In genomic region chr5:132491368-132492364, GRCh38 we compare ENCODE assay signal across 9 cellular contexts. TPM values are rescaled to one million over a fixed set of nuclear protein-coding genes. Genes with fewer than 3 reads are reported as not detected.
DNase-seq lines count a peak whose midpoint lies in the region; ATAC-seq and TF ChIP-seq lines count a peak whose summit lies in the region.
"Had no signal": no experiment of that assay in that cellular context is flagged by ENCODE, and none has a peak within 500 bp of the region (broad histone marks: within the 10 kb centered on the region; RNA-seq: fewer than 3 reads in every experiment).

No MANE protein-coding gene starts in this region.

- peak overlapping the region; percentile 86 for H3K4me2 ChIP-seq in Loucy (ENCODE audit: low read depth, low read length, poor library complexity, severe bottlenecking)

- H3K9me3 ChIP-seq in Loucy (ENCODE audit: insufficient read depth, low read depth, low read length) = no peaks in the 10 kb centered on the region
- no peaks in the 10 kb centered on the region for H3K9me3 ChIP-seq in liver (ENCODE audit: control insufficient read depth in 4 of 4, low read length in 3 of 4)
- no peaks in the 10 kb centered on the region for H3K9me3 ChIP-seq in tibial artery

- H3K79me2 ChIP-seq in Loucy (ENCODE audit: insufficient read depth, low read length) = peaks cover 66% of the 10 kb centered on the region

- peak overlapping the region; percentile 96 for H3K4me3 ChIP-seq in Loucy (ENCODE audit: low read length, poor library complexity, severe bottlenecking)
- peak overlapping the region; percentile 23 to 59 (median 44) for H3K4me3 ChIP-seq in liver (ENCODE audit: low read depth in 1 of 3, low read length in 3 of 3)
- peak overlapping the region; percentile 73 to 75 for H3K4me3 ChIP-seq in tibial artery

- no peaks in the 10 kb centered on the region for H3K27me3 ChIP-seq in Loucy (ENCODE audit: insufficient read depth, low read length, poor library complexity, severe bottlenecking)
- H3K27me3 ChIP-seq in liver (ENCODE audit: control insufficient read depth in 4 of 4, insufficient read depth in 4 of 4, low read length in 3 of 4) = no peaks in the 10 kb centered on the region
- H3K27me3 ChIP-seq in tibial artery = no peaks in the 10 kb centered on the region

- no peak for TF ChIP-seq CTCF in C4-2B (conservative IDR thresholded peaks at IDR 0.05)
- no peak for TF ChIP-seq CTCF in Loucy (conservative IDR thresholded peaks at IDR 0.05; ENCODE audit: low read length)
- no peak for TF ChIP-seq CTCF in liver (IDR thresholded peaks at IDR 0.05; ENCODE audit: low read depth, low read length, missing input control)
- TF ChIP-seq CTCF in tibial artery (IDR thresholded peaks at IDR 0.05) = no peak

- H3K27ac ChIP-seq in C4-2B (peak overlapping the region; percentile 57), liver (ENCODE audit: low read depth in 1 of 2, low read length in 2 of 2) (peak overlapping the region; percentile 91 to 97), tibial artery (peak overlapping the region; percentile 87 to 89)

- H2AFZ ChIP-seq in Loucy (ENCODE audit: low read length) = no peak overlapping the region

- WGBS in liver = 58% methylated on average over 22 of the region's 22 CpGs

- DNase-seq in astrocyte of the hippocampus (ENCODE audit: low read depth, low spot score) = peak; percentile 38
- DNase-seq in tibial artery = peak in 1 of 2 donors; percentile 66
- DNase-seq in midbrain (lab: John Stamatoyannopoulos, UW) = no peak
- DNase-seq in NCI-H524 treated with DMSO at 0.1 percent for 48 hours (lab: John Stamatoyannopoulos, UW) = no peak

- intact Hi-C loops in tibial artery (cut with DNase I; ENCODE audit: low total_unique reads) = loop anchor here (10.0 kb wide), 1 partner anchor 77 kb away; no protein-coding TSS in a partner anchor

- peak; percentile 28 for ATAC-seq in GM21529 (IDR thresholded peaks at IDR 0.05; ENCODE audit: unreplicated experiment)

- H3K4me1 ChIP-seq in Loucy (ENCODE audit: insufficient read depth, low read length, poor library complexity, severe bottlenecking) (peaks cover 39% of the 10 kb centered on the region), liver (ENCODE audit: control insufficient read depth in 4 of 4, insufficient read depth in 4 of 4, low read length in 3 of 4) (peaks cover 4 to 63% (median 49%) of the 10 kb centered on the region in 4 donors), tibial artery (peaks cover 0 to 54% (median 47%) of the 10 kb centered on the region in 4 donors)

- no peak for TF ChIP-seq RAD21 in liver (IDR thresholded peaks at IDR 0.05)

- H3K9ac ChIP-seq in Loucy (ENCODE audit: low read depth, low read length, poor library complexity, severe bottlenecking) = peak overlapping the region; percentile 85
- peak overlapping the region; percentile 56 to 62 for H3K9ac ChIP-seq in liver (ENCODE audit: low read depth in 1 of 2, low read length in 2 of 2)

- H3F3A ChIP-seq in Loucy (ENCODE audit: low read depth) = no peaks in the 10 kb centered on the region

- H3K36me3 ChIP-seq in Loucy (ENCODE audit: insufficient read depth, low read length) = peaks cover 21% of the 10 kb centered on the region; the same call in 1 of the 2 replicates
- peaks cover 6 to 22% (median 17%) of the 10 kb centered on the region in 4 donors for H3K36me3 ChIP-seq in liver (ENCODE audit: control insufficient read depth in 4 of 4, insufficient read depth in 3 of 4, low read depth in 1 of 4, low read length in 3 of 4)
- peaks cover 0 to 16% (median 8%) of the 10 kb centered on the region in 3 donors for H3K36me3 ChIP-seq in tibial artery

- no peaks in the 10 kb centered on the region for H3K9me2 ChIP-seq in Loucy (replicated peaks; ENCODE audit: low read depth, low read length)

- H4K20me1 ChIP-seq in Loucy (ENCODE audit: insufficient read depth, low read length, poor library complexity, severe bottlenecking) = peaks cover 34% of the 10 kb centered on the region

TF ChIP-seq in liver, 16 proteins besides CTCF, POLR2A, EP300 and RAD21:
- TF ChIP-seq RXRA (IDR thresholded peaks at IDR 0.05) (no peak), YY1 (IDR thresholded peaks at IDR 0.05) (no peak), GABPA (IDR thresholded peaks at IDR 0.05 in 1 of 2, conservative IDR thresholded peaks at IDR 0.05 in 1 of 2) (no peak), FOXA2 (IDR thresholded peaks at IDR 0.05) (no peak), HNF4G (IDR thresholded peaks at IDR 0.05) (no peak), HNF4A (conservative IDR thresholded peaks at IDR 0.05) (no peak), SP1 (IDR thresholded peaks at IDR 0.05) (no peak), ZBTB33 (IDR thresholded peaks at IDR 0.05) (no peak), EGR1 (IDR thresholded peaks at IDR 0.05; ENCODE audit: low read depth in 2 of 2) (no peak), FOXA1 (IDR thresholded peaks at IDR 0.05) (no peak), JUND (IDR thresholded peaks at IDR 0.05) (no peak), TAF1 (conservative IDR thresholded peaks at IDR 0.05) (no peak), NR2F2 (IDR thresholded peaks at IDR 0.05) (no peak)
- TF ChIP-seq, protein P1, sequence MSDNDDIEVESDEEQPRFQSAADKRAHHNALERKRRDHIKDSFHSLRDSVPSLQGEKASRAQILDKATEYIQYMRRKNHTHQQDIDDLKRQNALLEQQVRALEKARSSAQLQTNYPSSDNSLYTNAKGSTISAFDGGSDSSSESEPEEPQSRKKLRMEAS (IDR thresholded peaks at IDR 0.05) = no peak
- TF ChIP-seq, protein P2, sequence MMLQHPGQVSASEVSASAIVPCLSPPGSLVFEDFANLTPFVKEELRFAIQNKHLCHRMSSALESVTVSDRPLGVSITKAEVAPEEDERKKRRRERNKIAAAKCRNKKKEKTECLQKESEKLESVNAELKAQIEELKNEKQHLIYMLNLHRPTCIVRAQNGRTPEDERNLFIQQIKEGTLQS (IDR thresholded peaks at IDR 0.05) = no peak
- TF ChIP-seq, protein P3, sequence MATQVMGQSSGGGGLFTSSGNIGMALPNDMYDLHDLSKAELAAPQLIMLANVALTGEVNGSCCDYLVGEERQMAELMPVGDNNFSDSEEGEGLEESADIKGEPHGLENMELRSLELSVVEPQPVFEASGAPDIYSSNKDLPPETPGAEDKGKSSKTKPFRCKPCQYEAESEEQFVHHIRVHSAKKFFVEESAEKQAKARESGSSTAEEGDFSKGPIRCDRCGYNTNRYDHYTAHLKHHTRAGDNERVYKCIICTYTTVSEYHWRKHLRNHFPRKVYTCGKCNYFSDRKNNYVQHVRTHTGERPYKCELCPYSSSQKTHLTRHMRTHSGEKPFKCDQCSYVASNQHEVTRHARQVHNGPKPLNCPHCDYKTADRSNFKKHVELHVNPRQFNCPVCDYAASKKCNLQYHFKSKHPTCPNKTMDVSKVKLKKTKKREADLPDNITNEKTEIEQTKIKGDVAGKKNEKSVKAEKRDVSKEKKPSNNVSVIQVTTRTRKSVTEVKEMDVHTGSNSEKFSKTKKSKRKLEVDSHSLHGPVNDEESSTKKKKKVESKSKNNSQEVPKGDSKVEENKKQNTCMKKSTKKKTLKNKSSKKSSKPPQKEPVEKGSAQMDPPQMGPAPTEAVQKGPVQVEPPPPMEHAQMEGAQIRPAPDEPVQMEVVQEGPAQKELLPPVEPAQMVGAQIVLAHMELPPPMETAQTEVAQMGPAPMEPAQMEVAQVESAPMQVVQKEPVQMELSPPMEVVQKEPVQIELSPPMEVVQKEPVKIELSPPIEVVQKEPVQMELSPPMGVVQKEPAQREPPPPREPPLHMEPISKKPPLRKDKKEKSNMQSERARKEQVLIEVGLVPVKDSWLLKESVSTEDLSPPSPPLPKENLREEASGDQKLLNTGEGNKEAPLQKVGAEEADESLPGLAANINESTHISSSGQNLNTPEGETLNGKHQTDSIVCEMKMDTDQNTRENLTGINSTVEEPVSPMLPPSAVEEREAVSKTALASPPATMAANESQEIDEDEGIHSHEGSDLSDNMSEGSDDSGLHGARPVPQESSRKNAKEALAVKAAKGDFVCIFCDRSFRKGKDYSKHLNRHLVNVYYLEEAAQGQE (IDR thresholded peaks at IDR 0.05) = no peak

RNA-seq across cellular contexts. Expression of gene IRF1, which starts 1.1 kb away (rescaled TPM):
- 10 to 100 TPM in 1 of 2 donors, 1 to 10 TPM in 1; 9.5 to 42.6 TPM for total RNA-seq in liver
- polyA plus RNA-seq in liver = 10 to 100 TPM; 22.1 to 27.3 TPM

RNA-seq across cellular contexts. Expression of gene IL5, which starts 51.7 kb away (rescaled TPM):
- total RNA-seq in liver = not detected
- polyA plus RNA-seq in liver = not detected
- total RNA-seq: left cardiac atrium had no signal

Comparison
In these comparisons a context has a peak if more than half of its experiments do, and no peak if none do; other contexts are left out.
1. H3K4me3 ChIP-seq: peak in every context shown above with its lines; median percentile 96 in Loucy; 74 in tibial artery; 44 in liver.